12 cellular contexts compared by ENCODE assay signal in genomic region chr4:8536467-8536866, GRCh38. TPM values are rescaled to one million over a fixed set of nuclear protein-coding genes. Genes with fewer than 3 reads are reported as not detected.
DNase-seq lines count a peak whose midpoint lies in the region; ATAC-seq and TF ChIP-seq lines count a peak whose summit lies in the region.
"Had no signal": no experiment of that assay in that cellular context is flagged by ENCODE, and none has a peak within 500 bp of the region (broad histone marks: within the 10 kb centered on the region; RNA-seq: fewer than 3 reads in every experiment).

No MANE protein-coding gene starts in this region.

- 84 to 86% methylated on average over 7 of the region's 7 CpGs for WGBS in GM23248 (ENCODE audit: low coverage in 1 of 2, low lambda C conversion rate in 2 of 2, missing lambda C conversion rate in 2 of 2), 2 experiments
- WGBS in thyroid gland, 2 donors: 88 to 95% methylated on average over 7 of the region's 7 CpGs

- no peak for TF ChIP-seq CTCF in lower lobe of right lung (IDR thresholded peaks at IDR 0.05)
- no peak for TF ChIP-seq CTCF in thyroid gland (IDR thresholded peaks at IDR 0.05)

- in situ Hi-C loops in GM23248 (cut with MboI): no loop called here

- H3K79me2 ChIP-seq in GM23248 (ENCODE audit: insufficient read depth): no peaks in the 10 kb centered on the region

- H3K27me3 ChIP-seq in GM23248 (replicated peaks; ENCODE audit: insufficient read depth) (no peaks in the 10 kb centered on the region; the same call in 1 of the 2 replicates), SJCRH30 (no peaks in the 10 kb centered on the region), lower lobe of right lung (ENCODE audit: low read depth) (no peaks in the 10 kb centered on the region), thyroid gland (no peaks in the 10 kb centered on the region)

- no peak for DNase-seq in GM23248
- DNase-seq in SJCRH30: no peak
- DNase-seq in lower lobe of right lung: no peak
- no peak for DNase-seq in thyroid gland
- no peak for DNase-seq in KG1 (lab: John Stamatoyannopoulos, UW)
- no peak for DNase-seq in NCI-H1436 treated with DMSO at 0.1 percent for 48 hours (lab: John Stamatoyannopoulos, UW)
- DNase-seq: NCI-H146, NCI-H526 treated with DMSO at 0.1 percent for 48 hours, SK-N-SH had no signal

- no peaks in the 10 kb centered on the region for H4K20me1 ChIP-seq in GM23248 (ENCODE audit: insufficient read depth)

- no peaks in the 10 kb centered on the region for H3K9me2 ChIP-seq in GM23248 (ENCODE audit: insufficient read depth)
- H3K9me2 ChIP-seq: SK-N-SH had no signal

- no peak for TF ChIP-seq POLR2A in thyroid gland (IDR thresholded peaks at IDR 0.05)

- H2AFZ ChIP-seq in GM23248: no peak overlapping the region

- no peak overlapping the region for H3K4me2 ChIP-seq in GM23248 (ENCODE audit: unreplicated experiment)

- peaks cover 18% of the 10 kb centered on the region for H3K4me1 ChIP-seq in GM23248 (ENCODE audit: insufficient read depth)
- peaks cover 54% of the 10 kb centered on the region for H3K4me1 ChIP-seq in SJCRH30
- H3K4me1 ChIP-seq in lower lobe of right lung: peaks cover 31% of the 10 kb centered on the region
- H3K4me1 ChIP-seq in thyroid gland: peaks cover 41 to 64% of the 10 kb centered on the region in 2 donors

- intact Hi-C loops in lower lobe of right lung (cut with DNase I): no loop called here
- intact Hi-C loops in thyroid gland (cut with DNase I): no loop called here

- H3K4me3 ChIP-seq in GM23248 (no peak overlapping the region), SJCRH30 (no peak overlapping the region), lower lobe of right lung (no peak overlapping the region), thyroid gland (replicated peaks in 1 of 3) (no peak overlapping the region)

- no peaks in the 10 kb centered on the region for H3F3A ChIP-seq in GM23248 (ENCODE audit: insufficient read depth)

- no peak for ATAC-seq in lower lobe of right lung
- ATAC-seq in GM21526 (IDR thresholded peaks at IDR 0.05; ENCODE audit: low FRiP score, unreplicated experiment): no peak

- H3K36me3 ChIP-seq in GM23248 (ENCODE audit: low read depth) (no peaks in the 10 kb centered on the region), SJCRH30 (no peaks in the 10 kb centered on the region), lower lobe of right lung (no peaks in the 10 kb centered on the region), thyroid gland (no peaks in the 10 kb centered on the region)

- H3K27ac ChIP-seq in GM23248 (peak overlapping the region; percentile 59), SJCRH30 (peak overlapping the region; percentile 41; the same call in 1 of the 2 replicates), lower lobe of right lung (peak overlapping the region; percentile 41), thyroid gland (peak overlapping the region; percentile 92 to 99 (median 97))

- H3K9ac ChIP-seq in GM23248: peak overlapping the region; percentile 62

- H3K9me3 ChIP-seq in GM23248 (ENCODE audit: low read depth): no peaks in the 10 kb centered on the region
- no peaks in the 10 kb centered on the region for H3K9me3 ChIP-seq in SJCRH30 (replicated peaks)
- no peaks in the 10 kb centered on the region for H3K9me3 ChIP-seq in lower lobe of right lung
- H3K9me3 ChIP-seq in thyroid gland: no peaks in the 10 kb centered on the region
- H3K9me3 ChIP-seq: SK-N-SH had no signal

RNA-seq across cellular contexts. Expression of gene GPR78, which starts 43.7 kb away (rescaled TPM):
- not detected in 2 replicates for total RNA-seq in GM23248 (2014; rRNA removed; shearing (Covaris generic))
- polyA plus RNA-seq in GM23248 (2016; fragmentation: Nextera tagmentation; extraction: Ambion mirVana): 0.05 TPM in 2 replicates
- 1.4 and 3.5 TPM in 2 replicates for total RNA-seq in SJCRH30 (2014; rRNA removed; shearing (Covaris generic))
- total RNA-seq in lower lobe of right lung (0.21 TPM), thyroid gland (not detected)
- total RNA-seq: HT1080 had no signal
- polyA plus RNA-seq: IgD-negative memory B cell, SK-N-SH had no signal

RNA-seq across cellular contexts. Expression of gene CPZ, which starts 56.1 kb away (rescaled TPM):
- total RNA-seq in GM23248 (2014; rRNA removed; shearing (Covaris generic)): 13.4 and 14.0 TPM in 2 replicates
- polyA plus RNA-seq in GM23248 (2016; fragmentation: Nextera tagmentation; extraction: Ambion mirVana): 19.0 and 19.3 TPM in 2 replicates
- total RNA-seq in SJCRH30 (2014; rRNA removed; shearing (Covaris generic)): 47.1 and 53.7 TPM in 2 replicates
- 6.0 TPM for total RNA-seq in lower lobe of right lung
- 10 to 100 TPM in 1 of 4 donors, 1 to 10 TPM in 3; 4.1 to 12.9 (median 6.5) TPM for total RNA-seq in thyroid gland
- total RNA-seq: HT1080 had no signal
- polyA plus RNA-seq: IgD-negative memory B cell, SK-N-SH had no signal

Comparison
In these comparisons a context has a peak if more than half of its experiments do, and no peak if none do; other contexts are left out.
1. H3K27ac ChIP-seq: peak in every context shown above with its lines; median percentile 97 in thyroid gland; 59 in GM23248; 41 in SJCRH30; 41 in lower lobe of right lung.